Comparison of ENCODE assay signal across 17 cellular contexts in the genomic region with DNA sequence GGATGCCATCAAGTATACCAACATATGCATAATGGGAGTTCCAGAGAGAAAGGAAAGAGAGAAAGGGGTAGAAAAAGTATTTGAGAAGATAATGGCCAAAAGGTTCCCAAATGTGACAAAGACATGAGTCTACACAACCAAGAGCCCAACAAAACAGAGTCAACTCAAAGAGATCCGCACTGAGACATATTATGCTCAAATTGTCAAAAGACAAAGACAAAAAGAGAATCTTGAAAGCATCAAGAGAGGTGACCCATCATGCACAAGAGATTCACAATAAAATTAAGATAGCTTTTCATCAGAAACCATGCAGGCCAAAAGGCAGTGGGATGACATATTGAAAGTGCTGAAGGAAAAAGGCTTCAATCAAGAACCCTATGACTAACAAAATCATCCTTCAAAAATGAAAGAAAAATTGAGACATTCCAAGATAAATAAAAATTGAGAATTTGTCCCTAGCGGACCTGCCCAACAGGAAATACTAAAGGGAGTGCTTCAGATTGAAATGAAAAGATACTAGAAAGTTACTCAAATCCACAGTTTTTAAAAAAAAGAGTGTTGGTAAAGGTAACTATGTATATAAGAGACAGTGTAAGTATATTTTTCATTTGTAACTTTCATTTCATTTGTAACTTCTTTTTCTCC.
DNase-seq lines count a peak whose midpoint lies in the region; ATAC-seq, FAIRE-seq and TF ChIP-seq lines count a peak whose summit lies in the region.
"Had no signal": no experiment of that assay in that cellular context is flagged by ENCODE, and none has a peak within 500 bp of the region (broad histone marks: within the 10 kb centered on the region; RNA-seq: fewer than 3 reads in every experiment).

No MANE protein-coding gene starts in this region.

- peaks cover 63% of the 10 kb centered on the region for H3K36me3 Mint-ChIP-seq in activated T-cell treated with anti-CD3 and anti-CD28 coated beads, Interleukin-2, amount 50 U/mL, for 24 hours (ENCODE audit: low read depth)
- peaks cover 38% of the 10 kb centered on the region for H3K36me3 Mint-ChIP-seq in activated naive CD8-positive, alpha-beta T cell treated with anti-CD3 and anti-CD28 coated beads for 36 hours
- peaks cover 14% of the 10 kb centered on the region for H3K36me3 Mint-ChIP-seq in stimulated activated memory B cell treated with anti-CD40 and anti-IgM and Interleukin-4, amounts not matched to agents 10 μg/mL and 1 μg/mL and 100 μg/mL, for 72 hours

- TF ChIP-seq POLR2A in H54 (IDR thresholded peaks at IDR 0.05; ENCODE audit: low read depth, low read length), result no peak

- no peaks in the 10 kb centered on the region for H3K27me3 Mint-ChIP-seq in activated T-cell treated with anti-CD3 and anti-CD28 coated beads, Interleukin-2, amount 50 U/mL, for 24 hours
- H3K27me3 Mint-ChIP-seq in activated naive CD8-positive, alpha-beta T cell treated with anti-CD3 and anti-CD28 coated beads for 36 hours, result no peaks in the 10 kb centered on the region
- no peaks in the 10 kb centered on the region for H3K27me3 Mint-ChIP-seq in stimulated activated memory B cell treated with anti-CD40 and anti-IgM and Interleukin-4, amounts not matched to agents 10 μg/mL and 1 μg/mL and 100 μg/mL, for 72 hours

- peaks cover 33% of the 10 kb centered on the region for H3K9me3 Mint-ChIP-seq in activated T-cell treated with anti-CD3 and anti-CD28 coated beads, Interleukin-2, amount 50 U/mL, for 24 hours
- peaks cover 31% of the 10 kb centered on the region for H3K9me3 Mint-ChIP-seq in activated naive CD8-positive, alpha-beta T cell treated with anti-CD3 and anti-CD28 coated beads for 36 hours
- peaks cover 10% of the 10 kb centered on the region for H3K9me3 Mint-ChIP-seq in stimulated activated memory B cell treated with anti-CD40 and anti-IgM and Interleukin-4, amounts not matched to agents 10 μg/mL and 1 μg/mL and 100 μg/mL, for 72 hours

- peaks cover 69% of the 10 kb centered on the region for H3K4me1 Mint-ChIP-seq in activated T-cell treated with anti-CD3 and anti-CD28 coated beads, Interleukin-2, amount 50 U/mL, for 24 hours (ENCODE audit: low read depth)
- peaks cover 25% of the 10 kb centered on the region for H3K4me1 Mint-ChIP-seq in activated naive CD8-positive, alpha-beta T cell treated with anti-CD3 and anti-CD28 coated beads for 36 hours
- H3K4me1 Mint-ChIP-seq in stimulated activated memory B cell treated with anti-CD40 and anti-IgM and Interleukin-4, amounts not matched to agents 10 μg/mL and 1 μg/mL and 100 μg/mL, for 72 hours, result peaks cover 47% of the 10 kb centered on the region

- ATAC-seq in stimulated activated memory B cell treated with anti-CD40 and anti-IgM and Interleukin-4, amounts not matched to agents 10 μg/mL and 1 μg/mL and 100 μg/mL, for 72 hours, result no peak
- ATAC-seq in GM21723 (IDR thresholded peaks at IDR 0.05; ENCODE audit: unreplicated experiment), result no peak

- DNase-seq in activated T-cell treated with anti-CD3 and anti-CD28 coated beads, Interleukin-2, amount 50 U/mL, for 24 hours, result no peak
- DNase-seq in activated T-cell treated with anti-CD3 and anti-CD28 coated beads, Interleukin-2, amount 50 U/mL, for 1 hour, result no peak
- DNase-seq in H54 (ENCODE audit: insufficient read length, low spot score) (no peak), amygdala (lab: John Stamatoyannopoulos, UW) (no peak)
- no peak for DNase-seq in activated naive CD8-positive, alpha-beta T cell treated with anti-CD3 and anti-CD28 coated beads for 36 hours
- DNase-seq: C1 segment of cervical spinal cord, DMS 273 treated with DMSO at 0.1 percent for 48 hours, Karpas-422, MG63, NCI-H1105, NCI-H1694 treated with DMSO at 0.1 percent for 48 hours, NCI-H226, NCI-H524 treated with DMSO at 0.1 percent for 48 hours, SHP77 treated with DMSO at 0.1 percent for 48 hours had no signal

- peak; percentile 55 for FAIRE-seq in H54 (lab: Jason Lieb, UNC)
- FAIRE-seq: H1 had no signal

- H3K27ac Mint-ChIP-seq in activated T-cell treated with anti-CD3 and anti-CD28 coated beads, Interleukin-2, amount 50 U/mL, for 24 hours, result peak overlapping the region; percentile 47
- peak overlapping the region; percentile 57 for H3K27ac Mint-ChIP-seq in activated naive CD8-positive, alpha-beta T cell treated with anti-CD3 and anti-CD28 coated beads for 36 hours
- peak overlapping the region; percentile 72 for H3K27ac Mint-ChIP-seq in stimulated activated memory B cell treated with anti-CD40 and anti-IgM and Interleukin-4, amounts not matched to agents 10 μg/mL and 1 μg/mL and 100 μg/mL, for 72 hours

- no peak overlapping the region for H3K4me3 Mint-ChIP-seq in activated T-cell treated with anti-CD3 and anti-CD28 coated beads, Interleukin-2, amount 50 U/mL, for 24 hours
- H3K4me3 Mint-ChIP-seq in activated naive CD8-positive, alpha-beta T cell treated with anti-CD3 and anti-CD28 coated beads for 36 hours, result no peak overlapping the region
- no peak overlapping the region for H3K4me3 Mint-ChIP-seq in stimulated activated memory B cell treated with anti-CD40 and anti-IgM and Interleukin-4, amounts not matched to agents 10 μg/mL and 1 μg/mL and 100 μg/mL, for 72 hours
